ENCODE assay signal across 11 cellular contexts in the genomic region with DNA sequence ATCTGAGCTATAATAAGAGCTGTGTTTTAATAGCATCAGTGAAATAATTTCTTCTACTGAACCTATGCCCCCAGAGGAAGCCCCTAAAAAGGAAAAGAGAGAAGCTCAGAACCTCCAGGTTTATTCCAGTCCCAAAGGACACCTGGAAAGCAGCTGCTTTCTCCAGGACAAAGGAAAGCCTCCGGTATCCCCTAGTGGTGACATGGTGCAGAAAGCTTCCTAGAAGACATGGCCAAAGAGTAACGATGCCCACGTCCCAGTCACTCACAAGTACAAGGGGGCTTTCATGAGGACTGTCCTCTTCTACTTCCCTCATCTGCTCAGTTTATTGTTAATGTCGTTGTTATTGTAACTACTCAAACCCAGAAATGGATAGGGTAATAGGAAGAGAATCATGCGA.
DNase-seq lines count a peak whose midpoint lies in the region; ATAC-seq, FAIRE-seq and TF ChIP-seq lines count a peak whose summit lies in the region.
"Had no signal": no experiment of that assay in that cellular context is flagged by ENCODE, and none has a peak within 500 bp of the region (broad histone marks: within the 10 kb centered on the region; RNA-seq: fewer than 3 reads in every experiment).

No MANE protein-coding gene starts in this region.

- H3T11ph ChIP-seq in H9 (ENCODE audit: low read length) = no peak overlapping the region

- ATAC-seq in HG02852 (IDR thresholded peaks at IDR 0.05; ENCODE audit: unreplicated experiment) = no peak

- no peak overlapping the region for H3K4ac ChIP-seq in H9 (ENCODE audit: low read depth, low read length)

- TF ChIP-seq POLR2A in GM12892 (IDR thresholded peaks at IDR 0.05; ENCODE audit: low read depth, low read length) = no peak

- no peak overlapping the region for H4K8ac ChIP-seq in H9 (replicated peaks; ENCODE audit: insufficient read length, low read depth, low read length)

- H3K4me1 Mint-ChIP-seq in H9 = peaks cover 5 to 10% of the 10 kb centered on the region in 2 experiments

- H3K36me3 Mint-ChIP-seq in H9 (ENCODE audit: insufficient read depth in 1 of 3, low read depth in 3 of 3) = no peaks in the 10 kb centered on the region; a peak in 1 of 7 replicates

- H3K14ac ChIP-seq in H9 (ENCODE audit: insufficient read depth, low read length) = no peak overlapping the region

- H3K4me3 ChIP-seq in hepatocyte = no peak overlapping the region
- H3K4me3 ChIP-seq: spleen had no signal

- H2BK120ac ChIP-seq in H9 (ENCODE audit: low read depth, low read length, poor library complexity, severe bottlenecking) = no peak overlapping the region

- no peak overlapping the region for H3K4me3 Mint-ChIP-seq in H9

- H3K79me2 ChIP-seq in H9 (ENCODE audit: insufficient read depth, low read length) (no peaks in the 10 kb centered on the region), hepatocyte (no peaks in the 10 kb centered on the region)

- no peak overlapping the region for H3K18ac ChIP-seq in H9 (ENCODE audit: insufficient read length, low read depth, low read length)

- no peak overlapping the region for H3K27ac Mint-ChIP-seq in H9

- TF ChIP-seq CTCF in H9 (conservative IDR thresholded peaks at IDR 0.05) (peak; percentile 67), VCaP (conservative IDR thresholded peaks at IDR 0.05) (peak; percentile 72), hepatocyte (IDR thresholded peaks at IDR 0.05; ENCODE audit: poor library complexity) (peak; percentile 25)

- H2BK12ac ChIP-seq in H9 (ENCODE audit: insufficient read length, low read depth, low read length) = no peak overlapping the region

- no peak overlapping the region for H3K23ac ChIP-seq in H9 (ENCODE audit: insufficient read length, low read depth, low read length)

- H4K5ac ChIP-seq in H9 (ENCODE audit: insufficient read length, low read depth, low read length) = no peak overlapping the region

- no peak overlapping the region for H2BK15ac ChIP-seq in H9 (ENCODE audit: low read depth, low read length)

- H3K56ac ChIP-seq in H9 (ENCODE audit: insufficient read length, low read depth, low read length) = no peak overlapping the region

- no peak for FAIRE-seq in GM12892 (lab: Jason Lieb, UNC)

- H3K36me3 ChIP-seq in hepatocyte (replicated peaks; ENCODE audit: insufficient read depth, low read depth) = no peaks in the 10 kb centered on the region
- H3K36me3 ChIP-seq: spleen had no signal

- H4K91ac ChIP-seq in H9 (ENCODE audit: insufficient read length, low read depth, low read length) = no peak overlapping the region

- no peaks in the 10 kb centered on the region for H3K23me2 ChIP-seq in H9 (ENCODE audit: insufficient read length, low read depth, low read length, poor library complexity, severe bottlenecking)

- H3K9me3 ChIP-seq in H9 (ENCODE audit: control insufficient read depth, low read depth, low read length) (no peaks in the 10 kb centered on the region), hepatocyte (ENCODE audit: low read depth) (no peaks in the 10 kb centered on the region)
- H3K9me3 ChIP-seq: spleen had no signal

- H2BK5ac ChIP-seq in H9 (ENCODE audit: insufficient read length, low read length) = no peak overlapping the region

- H3K9ac ChIP-seq in H9 (ENCODE audit: extremely low read depth, insufficient read length, low read length) = no peak overlapping the region

- H3K9me2 ChIP-seq in hepatocyte (replicated peaks; ENCODE audit: insufficient read depth) = no peaks in the 10 kb centered on the region

- H3K4me2 ChIP-seq in H9 (ENCODE audit: insufficient read depth, insufficient read length, low read length) (no peak overlapping the region), hepatocyte (no peak overlapping the region)

- H2AFZ ChIP-seq in H9 (ENCODE audit: low read length) (no peak overlapping the region), hepatocyte (no peak overlapping the region)

- no peaks in the 10 kb centered on the region for H3K79me1 ChIP-seq in H9 (ENCODE audit: insufficient read depth, low read depth, low read length, poor library complexity, severe bottlenecking)

- H2AK5ac ChIP-seq in H9 (ENCODE audit: insufficient read length, low read length) = no peak overlapping the region

- H3K27ac ChIP-seq in H9 (ENCODE audit: insufficient read length, low read depth, low read length) (no peak overlapping the region), VCaP (no peak overlapping the region), hepatocyte (no peak overlapping the region)
- H3K27ac ChIP-seq: spleen had no signal

- H3K27me3 ChIP-seq in H9 (ENCODE audit: insufficient read depth, low read length) (no peaks in the 10 kb centered on the region), hepatocyte (no peaks in the 10 kb centered on the region)
- H3K27me3 ChIP-seq: spleen had no signal

- no CpG with 5 or more reads among the region's 5 CpGs for WGBS in H9 (ENCODE audit: extremely low coverage, insufficient read length, low lambda C conversion rate)
- 39% methylated on average over 5 of the region's 5 CpGs for WGBS in hepatocyte (ENCODE audit: low lambda C conversion rate, missing lambda C conversion rate)

- H3K4me1 ChIP-seq in H9 (ENCODE audit: insufficient read depth, low read length) (no peaks in the 10 kb centered on the region), hepatocyte (ENCODE audit: insufficient read depth) (no peaks in the 10 kb centered on the region)
- H3K4me1 ChIP-seq: spleen had no signal

- H3K9me3 Mint-ChIP-seq in H9 = no peaks in the 10 kb centered on the region

- DNase-seq in Ammon's horn (ENCODE audit: low spot score) = peak; percentile 50
- no peak for DNase-seq in H9
- DNase-seq in hepatocyte (ENCODE audit: low spot score) = no peak
- no peak for DNase-seq in NCI-H446 (lab: John Stamatoyannopoulos, UW)
- no peak for DNase-seq in SKM-1 treated with dmso at 0.1 percent for 144 hours (lab: John Stamatoyannopoulos, UW; ENCODE audit: unreplicated experiment)
- no peak for DNase-seq in GM12892 (ENCODE audit: insufficient read length)
- DNase-seq: NCI-H1048; spleen; stimulated activated CD8-positive, alpha-beta memory T cell treated with anti-CD3 and anti-CD28 coated beads, Interleukin-4, amount 100 ng/mL, for 48 hours had no signal

- H3K27me3 Mint-ChIP-seq in H9 (ENCODE audit: low read depth) = no peaks in the 10 kb centered on the region; the same call in 1 of the 2 replicates

- no peak overlapping the region for H2BK20ac ChIP-seq in H9 (ENCODE audit: low read depth, low read length, poor library complexity, severe bottlenecking)

- no peaks in the 10 kb centered on the region for H4K20me1 ChIP-seq in H9 (ENCODE audit: control insufficient read depth, insufficient read depth, insufficient read length)
- no peaks in the 10 kb centered on the region for H4K20me1 ChIP-seq in hepatocyte (ENCODE audit: insufficient read depth, poor library complexity, severe bottlenecking)
